13 cellular contexts compared by ENCODE assay signal in the genomic region with DNA sequence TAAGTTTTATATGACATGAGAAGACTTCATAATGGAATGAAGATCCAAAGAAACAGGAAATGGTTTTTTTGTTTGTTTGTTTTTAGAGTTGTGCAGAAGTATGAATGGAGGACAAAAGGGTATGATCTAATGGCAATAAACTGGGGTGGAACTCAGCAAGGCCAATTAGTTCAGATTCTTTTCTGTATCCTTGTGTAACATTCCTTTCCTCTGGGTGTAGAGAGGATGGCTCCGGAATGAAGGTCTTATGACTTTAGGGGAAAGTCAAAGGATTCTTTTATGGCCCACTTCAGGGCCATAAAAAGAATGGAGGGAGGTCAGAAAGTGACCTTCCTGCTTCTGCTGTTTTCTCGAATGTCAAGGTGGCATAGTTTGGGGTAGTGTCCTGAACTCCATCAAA.
DNase-seq lines count a peak whose midpoint lies in the region; ATAC-seq and TF ChIP-seq lines count a peak whose summit lies in the region.
"Had no signal": no experiment of that assay in that cellular context is flagged by ENCODE, and none has a peak within 500 bp of the region (broad histone marks: within the 10 kb centered on the region; RNA-seq: fewer than 3 reads in every experiment).

No MANE protein-coding gene starts in this region.

- no peaks in the 10 kb centered on the region; the same call in 1 of the 2 replicates for H3K36me3 ChIP-seq in Caco-2 (ENCODE audit: control insufficient read depth, insufficient read depth, low read length)

- no peaks in the 10 kb centered on the region for H3K9me3 ChIP-seq in Caco-2

- H3K27ac Mint-ChIP-seq in Caco-2 (ENCODE audit: unreplicated experiment), result peak overlapping the region; percentile 42

- intact Hi-C loops in Caco-2 (cut with micrococcal nuclease; ENCODE audit: unreplicated experiment), result no loop called here

- POLR2A ChIA-PET in Caco-2 (lab: Charles Lee), result no interaction called here

- H3K4me3 ChIP-seq in Caco-2 (ENCODE audit: low read depth, low read length), result no peak overlapping the region

- no peak overlapping the region for H3K4me3 Mint-ChIP-seq in Caco-2 (ENCODE audit: unreplicated experiment)

- ATAC-seq in GM19397 (IDR thresholded peaks at IDR 0.05; ENCODE audit: unreplicated experiment), result no peak

- H3K4me1 ChIP-seq in Caco-2, result peaks cover 23% of the 10 kb centered on the region

- no peaks in the 10 kb centered on the region for H3K36me3 Mint-ChIP-seq in Caco-2 (ENCODE audit: insufficient read depth, unreplicated experiment)

- no TSS peak for BruUV-seq in Caco-2 (replicated peaks; lab: Mats Ljungman, UMichigan)

- H3K4me1 Mint-ChIP-seq in Caco-2 (ENCODE audit: low read depth, unreplicated experiment), result peaks cover 31% of the 10 kb centered on the region

- CTCF ChIA-PET in Caco-2 (lab: Charles Lee), result no interaction called here

- no peak for TF ChIP-seq CTCF in Caco-2 (IDR thresholded peaks at IDR 0.05; ENCODE audit: insufficient read depth in 1 of 2, low read depth in 1 of 2, low read length in 1 of 2, severe bottlenecking in 1 of 2, unreplicated experiment in 1 of 2)

- H3K27me3 ChIP-seq in Caco-2 (replicated peaks; ENCODE audit: control insufficient read depth, insufficient read depth, low read length), result no peaks in the 10 kb centered on the region

- H3K9me3 Mint-ChIP-seq in Caco-2 (ENCODE audit: unreplicated experiment), result peaks cover 28% of the 10 kb centered on the region

- DNase-seq in Caco-2 (peak; percentile 29 to 44), LHCN-M2 (ENCODE audit: low read depth) (peak; percentile 8), foreskin melanocyte (peak; percentile 51), NCI-H82 (lab: John Stamatoyannopoulos, UW) (no peak), T1000 (lab: John Stamatoyannopoulos, UW) (no peak), NCI-H2107 treated with DMSO at 0.1 percent for 48 hours (lab: John Stamatoyannopoulos, UW; ENCODE audit: unreplicated experiment) (no peak)
- DNase-seq: Calu3, DMS79, H7, NCI-H187 treated with DMSO at 0.1 percent for 48 hours, NCI-H510A, SHP77 treated with DMSO at 0.1 percent for 48 hours had no signal

- H3K27me3 Mint-ChIP-seq in Caco-2 (ENCODE audit: insufficient read depth, unreplicated experiment), result no peaks in the 10 kb centered on the region

Comparison
In these comparisons a context has a peak if more than half of its experiments do, and no peak if none do; other contexts are left out.
1. DNase-seq: peak in Caco-2 (2 of 2), LHCN-M2 (single experiment) and foreskin melanocyte (single experiment); none in NCI-H82 (single experiment), T1000 (single experiment) and NCI-H2107 treated with DMSO at 0.1 percent for 48 hours (single experiment).